2 cellular contexts compared by ENCODE assay signal in the genomic region with DNA sequence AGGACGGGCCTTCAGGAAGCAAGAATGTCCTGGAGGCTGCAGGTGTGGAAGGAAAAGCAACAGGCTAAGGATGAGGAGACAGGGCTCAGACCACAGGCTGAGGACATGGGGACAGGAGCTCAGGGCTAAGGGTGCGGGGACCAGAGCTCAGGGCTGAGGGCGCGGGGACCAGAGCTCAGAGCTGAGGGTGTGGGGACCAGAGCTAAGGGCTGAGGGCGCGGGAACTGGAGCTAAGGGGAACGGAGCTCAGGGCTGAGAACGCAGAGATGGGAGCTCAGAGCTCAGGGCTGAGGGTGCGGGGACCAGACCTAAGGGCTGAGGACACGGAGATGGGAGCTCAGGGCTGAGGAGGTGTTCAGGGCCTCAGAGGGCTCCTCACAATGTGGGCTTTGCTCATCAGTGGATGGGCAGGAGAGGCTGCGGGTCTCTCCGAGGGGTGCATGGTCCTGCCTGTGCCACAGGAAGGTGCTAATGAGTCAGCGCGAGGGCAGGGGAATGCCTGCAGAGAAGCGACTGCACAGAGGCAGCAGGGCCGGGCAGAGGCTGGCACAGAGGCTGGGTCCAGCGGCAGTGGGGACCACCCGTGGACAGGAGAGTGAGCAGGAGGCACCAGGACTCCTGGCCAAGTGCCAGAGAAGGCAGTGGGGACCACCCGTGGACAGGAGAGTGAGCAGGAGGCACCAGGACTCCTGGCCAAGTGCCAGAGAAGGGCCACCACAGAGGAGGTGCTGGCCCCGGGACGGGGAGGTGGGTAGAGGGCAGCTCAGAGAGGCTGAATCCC.
TF ChIP-seq lines count a peak whose summit lies in the region.

No MANE protein-coding gene starts in this region.

TF ChIP-seq in IMR-90, 13 proteins besides CTCF, POLR2A, EP300 and RAD21:
- no peak for TF ChIP-seq MAZ (IDR thresholded peaks at IDR 0.05; ENCODE audit: borderline replicate concordance, low read depth, low read length)
- TF ChIP-seq, protein P1, sequence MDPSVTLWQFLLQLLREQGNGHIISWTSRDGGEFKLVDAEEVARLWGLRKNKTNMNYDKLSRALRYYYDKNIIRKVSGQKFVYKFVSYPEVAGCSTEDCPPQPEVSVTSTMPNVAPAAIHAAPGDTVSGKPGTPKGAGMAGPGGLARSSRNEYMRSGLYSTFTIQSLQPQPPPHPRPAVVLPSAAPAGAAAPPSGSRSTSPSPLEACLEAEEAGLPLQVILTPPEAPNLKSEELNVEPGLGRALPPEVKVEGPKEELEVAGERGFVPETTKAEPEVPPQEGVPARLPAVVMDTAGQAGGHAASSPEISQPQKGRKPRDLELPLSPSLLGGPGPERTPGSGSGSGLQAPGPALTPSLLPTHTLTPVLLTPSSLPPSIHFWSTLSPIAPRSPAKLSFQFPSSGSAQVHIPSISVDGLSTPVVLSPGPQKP (IDR thresholded peaks at IDR 0.05; ENCODE audit: borderline replicate concordance, low read depth, low read length), result no peak
- TF ChIP-seq RCOR1 (IDR thresholded peaks at IDR 0.05; ENCODE audit: insufficient replicate concordance, low read length), result no peak
- TF ChIP-seq FOS (IDR thresholded peaks at IDR 0.05; ENCODE audit: low read depth, low read length), result no peak
- TF ChIP-seq MXI1 (IDR thresholded peaks at IDR 0.05; ENCODE audit: borderline replicate concordance, low read depth, low read length), result no peak
- TF ChIP-seq, protein P2, sequence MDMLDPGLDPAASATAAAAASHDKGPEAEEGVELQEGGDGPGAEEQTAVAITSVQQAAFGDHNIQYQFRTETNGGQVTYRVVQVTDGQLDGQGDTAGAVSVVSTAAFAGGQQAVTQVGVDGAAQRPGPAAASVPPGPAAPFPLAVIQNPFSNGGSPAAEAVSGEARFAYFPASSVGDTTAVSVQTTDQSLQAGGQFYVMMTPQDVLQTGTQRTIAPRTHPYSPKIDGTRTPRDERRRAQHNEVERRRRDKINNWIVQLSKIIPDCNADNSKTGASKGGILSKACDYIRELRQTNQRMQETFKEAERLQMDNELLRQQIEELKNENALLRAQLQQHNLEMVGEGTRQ (IDR thresholded peaks at IDR 0.05; ENCODE audit: low read depth, low read length), result no peak
- TF ChIP-seq BHLHE40 (IDR thresholded peaks at IDR 0.05; ENCODE audit: low read depth, low read length), result no peak
- no peak for TF ChIP-seq NFE2L2 (IDR thresholded peaks at IDR 0.05; ENCODE audit: low read depth, low read length)
- no peak for TF ChIP-seq CHD1 (IDR thresholded peaks at IDR 0.05; ENCODE audit: low read depth, low read length)
- TF ChIP-seq MAFK (IDR thresholded peaks at IDR 0.05; ENCODE audit: low read depth, low read length), result no peak
- no peak for TF ChIP-seq SMC3 (IDR thresholded peaks at IDR 0.05; ENCODE audit: low read depth, low read length)

TF ChIP-seq in K562, 482 proteins besides CTCF, POLR2A, EP300 and RAD21:
- TF ChIP-seq NFIC (IDR thresholded peaks at IDR 0.05) (peak; percentile 55), EWSR1 (IDR thresholded peaks at IDR 0.05; ENCODE audit: borderline replicate concordance, low read depth, partially characterized antibody) (no peak)
TF ChIP-seq in K562: peak in this region for 1.
